15 cellular contexts compared by ENCODE assay signal in genomic region chr9:71663931-71664459, GRCh38.
DNase-seq lines count a peak whose midpoint lies in the region; ATAC-seq, FAIRE-seq and TF ChIP-seq lines count a peak whose summit lies in the region.
"Had no signal": no experiment of that assay in that cellular context is flagged by ENCODE, and none has a peak within 500 bp of the region (broad histone marks: within the 10 kb centered on the region; RNA-seq: fewer than 3 reads in every experiment).

No MANE protein-coding gene starts in this region.

- H3K27me3 ChIP-seq in RWPE2 (ENCODE audit: insufficient read depth, poor library complexity, severe bottlenecking) (no peaks in the 10 kb centered on the region), osteoblast (ENCODE audit: insufficient read depth, low read length) (no peaks in the 10 kb centered on the region)

- TF ChIP-seq CTCF in RWPE2 (IDR thresholded peaks at IDR 0.05; ENCODE audit: poor library complexity, severe bottlenecking) (no peak), fibroblast of pulmonary artery (IDR thresholded peaks at IDR 0.05; ENCODE audit: low read length, missing control alignments) (no peak), osteoblast (IDR thresholded peaks at IDR 0.05; ENCODE audit: extremely low read depth, low read depth, low read length) (no peak)

- no peaks in the 10 kb centered on the region for H4K20me1 ChIP-seq in osteoblast (ENCODE audit: insufficient read depth, low read length)

- H3K27ac ChIP-seq in RWPE2 (ENCODE audit: poor library complexity, severe bottlenecking) (no peak overlapping the region), osteoblast (ENCODE audit: low read depth, low read length) (peak overlapping the region; percentile 38)
- H3K27ac ChIP-seq: C4-2B had no signal

- FAIRE-seq in GM12892 (lab: Jason Lieb, UNC), result no peak

- peak overlapping the region; percentile 16 for H3K4me2 ChIP-seq in osteoblast (ENCODE audit: insufficient read depth, low read length)

- H3K4me3 ChIP-seq in RWPE2 (ENCODE audit: severe bottlenecking) (no peak overlapping the region), fibroblast of pulmonary artery (replicated peaks; ENCODE audit: low read depth, low read length) (no peak overlapping the region), osteoblast (ENCODE audit: insufficient read depth, low read length) (peak overlapping the region; percentile 32)

- H3K4me1 ChIP-seq in RWPE2 (ENCODE audit: insufficient read depth, poor library complexity, severe bottlenecking), result peaks cover 2% of the 10 kb centered on the region
- peaks cover 18% of the 10 kb centered on the region for H3K4me1 ChIP-seq in osteoblast (ENCODE audit: insufficient read depth, low read length)

- peak overlapping the region; percentile 14 for H2AFZ ChIP-seq in osteoblast (ENCODE audit: low read length)

- H3K9me3 ChIP-seq in RWPE2 (ENCODE audit: severe bottlenecking) (no peaks in the 10 kb centered on the region), osteoblast (ENCODE audit: low read depth, low read length) (no peaks in the 10 kb centered on the region)

- peak; percentile 17; the same call in 1 of the 3 replicates for ATAC-seq in RWPE2 (ENCODE audit: low read depth)

- DNase-seq in GM03348 (ENCODE audit: low spot score), result peak; percentile 55
- DNase-seq in RWPE2 (ENCODE audit: low spot score), result no peak
- DNase-seq in fibroblast of pulmonary artery (ENCODE audit: low read depth), result peak; percentile 39
- DNase-seq in osteoblast (ENCODE audit: insufficient read length, low spot score, missing footprints), result no peak
- DNase-seq in NCI-H1930 (lab: John Stamatoyannopoulos, UW), result no peak
- DNase-seq in NCI-H1417 (lab: John Stamatoyannopoulos, UW), result no peak
- DNase-seq in COLO668 (lab: John Stamatoyannopoulos, UW; ENCODE audit: unreplicated experiment), result no peak
- no peak for DNase-seq in GM12892 (ENCODE audit: insufficient read length)
- DNase-seq: activated B cell treated with CpG ODN at 0.5 μM for 24 hours, amygdala, NCI-H1092, NCI-H82, nephron progenitor cell, SIG-M5 had no signal

- H3K79me2 ChIP-seq in osteoblast (ENCODE audit: insufficient read depth, low read length), result no peaks in the 10 kb centered on the region

- no peak for TF ChIP-seq POLR2A in GM12892 (IDR thresholded peaks at IDR 0.05; ENCODE audit: low read depth, low read length)

- no peaks in the 10 kb centered on the region for H3K36me3 ChIP-seq in RWPE2 (ENCODE audit: low read depth)
- no peaks in the 10 kb centered on the region for H3K36me3 ChIP-seq in osteoblast (ENCODE audit: insufficient read depth, low read length)

Comparison
In these comparisons a context has a peak if more than half of its experiments do, and no peak if none do; other contexts are left out.
1. DNase-seq: peak in GM03348 (single experiment) and fibroblast of pulmonary artery (single experiment); none in RWPE2 (single experiment), osteoblast (single experiment), NCI-H1930 (0 of 2), NCI-H1417 (0 of 3), COLO668 (single experiment) and GM12892 (single experiment).